ENCODE assay signal across 24 cellular contexts in genomic region chr14:64149921-64150320, GRCh38.
"Had no signal": no experiment of that assay in that cellular context is flagged by ENCODE, and none has a peak within 500 bp of the region (broad histone marks: within the 10 kb centered on the region; RNA-seq: fewer than 3 reads in every experiment).

No MANE protein-coding gene starts in this region.

- H3K4me1 ChIP-seq: lower lobe of right lung, pancreas, prostate gland, transverse colon, upper lobe of left lung, uterus had no signal

- H3K4me3 ChIP-seq: lower lobe of right lung, pancreas, prostate gland, skin epidermis, transverse colon, upper lobe of left lung, uterus had no signal

- ATAC-seq: left cardiac atrium; left lobe of liver; naive thymus-derived CD8-positive, alpha-beta T cell; pancreas; right cardiac atrium; sciatic nerve; stimulated activated naive CD8-positive, alpha-beta T cell treated with anti-CD3 and anti-CD28 coated beads, Interleukin-15, amount 100 ng/mL, for 72 hours had no signal

- H3K36me3 ChIP-seq: prostate gland, uterus had no signal

- H3K27ac ChIP-seq: lower lobe of right lung, pancreas, prostate gland, skin epidermis, transverse colon, upper lobe of left lung, uterus had no signal

- DNase-seq: hippocampal formation; kidney glomerular epithelial cell; left cardiac atrium; lower lobe of right lung; naive thymus-derived CD8-positive, alpha-beta T cell; nucleus accumbens; pancreas; posterior cingulate gyrus; retina; right cardiac atrium; stimulated activated CD4-positive, alpha-beta T cell treated with anti-CD3 and anti-CD28 coated beads, Interleukin-12 subunit alpha, Interleukin-12 subunit beta, amount 100 ng/mL, for 4 hours; stimulated activated CD4-positive, alpha-beta T cell treated with anti-CD3 and anti-CD28 coated beads, Interleukin-15, amount 100 ng/mL, for 24 hours; stimulated activated CD4-positive, alpha-beta T cell treated with anti-CD3 and anti-CD28 coated beads, Interleukin-2, amount 100 ng/mL, for 24 hours; stimulated activated CD4-positive, alpha-beta T cell treated with anti-CD3 and anti-CD28 coated beads, Interleukin-4, amount 100 ng/mL, for 1 hour; stimulated activated naive CD4-positive, alpha-beta T cell treated with Interleukin-2 at 50 U/mL for 16 hours; stimulated activated naive CD8-positive, alpha-beta T cell treated with anti-CD3 and anti-CD28 coated beads, Interleukin-15, amount 100 ng/mL, for 72 hours; substantia nigra; transverse colon; uterus had no signal

- H3K9me3 ChIP-seq: lower lobe of right lung, pancreas, prostate gland, transverse colon, upper lobe of left lung, uterus had no signal

- H3K27me3 ChIP-seq: pancreas, transverse colon, upper lobe of left lung, uterus had no signal
